ENCODE assay signal across 1 cellular context in the genomic region with DNA sequence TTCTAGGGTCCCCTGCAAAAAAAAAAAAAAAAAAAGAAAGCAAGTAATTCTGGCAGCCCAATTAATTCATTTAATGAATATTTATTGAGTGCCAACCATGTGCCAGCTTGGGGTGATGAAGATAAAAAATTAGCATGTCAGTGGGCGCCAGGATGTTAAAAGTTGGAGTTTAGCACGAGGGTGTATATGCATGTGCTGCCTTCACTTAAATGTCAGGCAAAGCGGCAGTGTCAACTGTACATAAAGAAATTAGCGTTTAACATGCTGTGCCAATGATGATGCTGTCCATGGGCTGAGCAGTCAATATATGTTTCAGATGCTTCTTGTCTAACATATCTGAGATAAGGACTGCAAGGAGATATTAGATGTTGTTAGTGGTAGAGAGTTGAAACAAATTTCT.
TF ChIP-seq lines count a peak whose summit lies in the region.

No MANE protein-coding gene starts in this region.

TF ChIP-seq in SK-N-SH, 30 proteins besides CTCF, POLR2A, EP300 and RAD21 (continued from another document):
- TF ChIP-seq, protein P1, sequence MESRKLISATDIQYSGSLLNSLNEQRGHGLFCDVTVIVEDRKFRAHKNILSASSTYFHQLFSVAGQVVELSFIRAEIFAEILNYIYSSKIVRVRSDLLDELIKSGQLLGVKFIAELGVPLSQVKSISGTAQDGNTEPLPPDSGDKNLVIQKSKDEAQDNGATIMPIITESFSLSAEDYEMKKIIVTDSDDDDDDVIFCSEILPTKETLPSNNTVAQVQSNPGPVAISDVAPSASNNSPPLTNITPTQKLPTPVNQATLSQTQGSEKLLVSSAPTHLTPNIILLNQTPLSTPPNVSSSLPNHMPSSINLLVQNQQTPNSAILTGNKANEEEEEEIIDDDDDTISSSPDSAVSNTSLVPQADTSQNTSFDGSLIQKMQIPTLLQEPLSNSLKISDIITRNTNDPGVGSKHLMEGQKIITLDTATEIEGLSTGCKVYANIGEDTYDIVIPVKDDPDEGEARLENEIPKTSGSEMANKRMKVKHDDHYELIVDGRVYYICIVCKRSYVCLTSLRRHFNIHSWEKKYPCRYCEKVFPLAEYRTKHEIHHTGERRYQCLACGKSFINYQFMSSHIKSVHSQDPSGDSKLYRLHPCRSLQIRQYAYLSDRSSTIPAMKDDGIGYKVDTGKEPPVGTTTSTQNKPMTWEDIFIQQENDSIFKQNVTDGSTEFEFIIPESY (IDR thresholded peaks at IDR 0.05; ENCODE audit: borderline replicate concordance, low read depth) = no peak
- peak; percentile 89 for TF ChIP-seq MXI1 (IDR thresholded peaks at IDR 0.05; ENCODE audit: low read depth, low read length)
